ENCODE assay signal across 9 cellular contexts in the genomic region with DNA sequence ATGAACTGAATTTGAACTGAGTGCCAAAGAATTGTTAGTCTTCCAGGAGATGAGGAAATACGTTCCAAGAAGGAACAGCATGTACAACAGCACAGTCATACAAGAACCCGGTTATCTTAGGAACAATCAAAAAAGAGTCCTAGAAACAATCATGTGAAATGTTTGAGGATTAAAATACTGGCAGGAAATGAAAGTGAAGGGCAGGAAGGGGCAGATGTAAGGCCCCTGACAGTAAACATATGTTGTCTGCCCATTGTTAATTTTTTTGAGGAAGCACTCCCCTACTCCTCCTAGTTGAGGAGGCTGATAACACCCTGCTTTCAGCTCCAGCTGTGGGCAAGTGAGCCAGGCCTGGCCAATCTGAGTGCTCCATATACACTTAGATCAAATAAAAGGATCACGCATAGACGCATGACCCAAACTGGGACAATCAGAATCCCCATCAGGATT.
DNase-seq lines count a peak whose midpoint lies in the region; ATAC-seq and TF ChIP-seq lines count a peak whose summit lies in the region.
"Had no signal": no experiment of that assay in that cellular context is flagged by ENCODE, and none has a peak within 500 bp of the region (broad histone marks: within the 10 kb centered on the region; RNA-seq: fewer than 3 reads in every experiment).

No MANE protein-coding gene starts in this region.

- CTCF ChIA-PET in PC-9 (lab: Charles Lee): no interaction called here
- CTCF ChIA-PET in CD4-positive, alpha-beta T cell (lab: Charles Lee): interaction anchor here (1.1 kb wide), 1 partner anchor 16 kb away, joined by 3 read pairs; no protein-coding TSS in a partner anchor

- H3K4me3 Mint-ChIP-seq in CD4-positive, alpha-beta T cell: no peak overlapping the region
- H3K4me3 Mint-ChIP-seq: activated CD4-positive, alpha-beta T cell treated with anti-CD3 and anti-CD28 coated beads, Interleukin-2, amount 10 ng/mL, durations not matched to agents 7 days and 5 days had no signal

- H3K9me3 Mint-ChIP-seq in CD4-positive, alpha-beta T cell: no peaks in the 10 kb centered on the region
- H3K9me3 Mint-ChIP-seq: activated CD4-positive, alpha-beta T cell treated with anti-CD3 and anti-CD28 coated beads, Interleukin-2, amount 10 ng/mL, durations not matched to agents 7 days and 5 days had no signal

- no peak overlapping the region for H2AFZ ChIP-seq in PC-9

- peaks cover 67% of the 10 kb centered on the region for H3K4me1 ChIP-seq in DOHH2 (ENCODE audit: control insufficient read depth, low read length)
- peaks cover 30% of the 10 kb centered on the region for H3K4me1 ChIP-seq in RWPE2 (ENCODE audit: insufficient read depth, poor library complexity, severe bottlenecking)
- no peaks in the 10 kb centered on the region for H3K4me1 ChIP-seq in PC-9 (replicated peaks; ENCODE audit: insufficient read depth)

- H3K27ac ChIP-seq in DOHH2 (ENCODE audit: low read depth, low read length): peak overlapping the region; percentile 99
- peak overlapping the region; percentile 59 for H3K27ac ChIP-seq in RWPE2 (ENCODE audit: poor library complexity, severe bottlenecking)
- no peak overlapping the region for H3K27ac ChIP-seq in PC-9
- no peak overlapping the region for H3K27ac ChIP-seq in CD4-positive, alpha-beta T cell (ENCODE audit: low read depth, low read length)

- H3K27me3 ChIP-seq in DOHH2 (ENCODE audit: control insufficient read depth, low read length) (no peaks in the 10 kb centered on the region), RWPE2 (ENCODE audit: insufficient read depth, poor library complexity, severe bottlenecking) (no peaks in the 10 kb centered on the region), PC-9 (ENCODE audit: insufficient read depth, low read depth) (no peaks in the 10 kb centered on the region)
- H3K27me3 ChIP-seq in CD4-positive, alpha-beta T cell (ENCODE audit: control insufficient read depth, insufficient read depth, low read length): no peaks in the 10 kb centered on the region

- H3K9me2 ChIP-seq in DOHH2 (replicated peaks; ENCODE audit: control insufficient read depth, low read length) (no peaks in the 10 kb centered on the region), PC-9 (ENCODE audit: insufficient read depth) (no peaks in the 10 kb centered on the region)

- no peak for DNase-seq in RWPE2 (ENCODE audit: low spot score)
- peak; percentile 14 for DNase-seq in fibroblast of the aortic adventitia (ENCODE audit: low read depth)
- peak; percentile 72 for DNase-seq in pons (ENCODE audit: low spot score)
- no peak for DNase-seq in dedifferentiated amniotic fluid mesenchymal stem cell (ENCODE audit: extremely low spot score)
- DNase-seq in PC-9: no peak
- DNase-seq in NCI-H1694 (lab: John Stamatoyannopoulos, UW): no peak
- no peak for DNase-seq in CD4-positive, alpha-beta T cell
- DNase-seq: activated CD4-positive, alpha-beta T cell treated with anti-CD3 and anti-CD28 coated beads, Interleukin-2, amount 10 ng/mL, durations not matched to agents 7 days and 5 days had no signal

- H4K20me1 ChIP-seq in DOHH2 (ENCODE audit: control insufficient read depth, insufficient read depth, low read depth, low read length): no peaks in the 10 kb centered on the region
- H4K20me1 ChIP-seq in PC-9 (ENCODE audit: insufficient read depth): no peaks in the 10 kb centered on the region

- peak; percentile 68 for ATAC-seq in RWPE2 (ENCODE audit: low read depth)
- no peak for ATAC-seq in CD4-positive, alpha-beta T cell (ENCODE audit: poor library complexity)

- H3K36me3 ChIP-seq in DOHH2 (ENCODE audit: control insufficient read depth, low read length) (peaks cover 3% of the 10 kb centered on the region; the same call in 1 of the 2 replicates), RWPE2 (ENCODE audit: low read depth) (no peaks in the 10 kb centered on the region), PC-9 (ENCODE audit: low read depth) (no peaks in the 10 kb centered on the region)

- H3K27ac Mint-ChIP-seq in CD4-positive, alpha-beta T cell: no peak overlapping the region
- H3K27ac Mint-ChIP-seq: activated CD4-positive, alpha-beta T cell treated with anti-CD3 and anti-CD28 coated beads, Interleukin-2, amount 10 ng/mL, durations not matched to agents 7 days and 5 days had no signal

- POLR2A ChIA-PET in PC-9 (lab: Charles Lee; ENCODE audit: unreplicated experiment): no interaction called here
- POLR2A ChIA-PET in CD4-positive, alpha-beta T cell (lab: Charles Lee): no interaction called here

- H3K4me3 ChIP-seq in DOHH2 (ENCODE audit: low read length) (peak overlapping the region; percentile 66), RWPE2 (ENCODE audit: severe bottlenecking) (no peak overlapping the region), fibroblast of the aortic adventitia (ENCODE audit: low read depth, low read length) (no peak overlapping the region), PC-9 (no peak overlapping the region)

- BruUV-seq in PC-9 (replicated peaks; lab: Mats Ljungman, UMichigan): no TSS peak

- H3F3A ChIP-seq in DOHH2 (ENCODE audit: control insufficient read depth, insufficient read depth) (peaks cover 27% of the 10 kb centered on the region), PC-9 (ENCODE audit: insufficient read depth, low read depth) (no peaks in the 10 kb centered on the region)

- intact Hi-C loops in PC-9 (cut with micrococcal nuclease; ENCODE audit: unreplicated experiment): no loop called here
- intact Hi-C loops in CD4-positive, alpha-beta T cell (cut with DNase I, micrococcal nuclease): no loop called here

- peaks cover 9% of the 10 kb centered on the region; the same call in 1 of the 2 replicates for H3K9me3 ChIP-seq in DOHH2 (ENCODE audit: control insufficient read depth, insufficient read depth, low read length)
- no peaks in the 10 kb centered on the region for H3K9me3 ChIP-seq in RWPE2 (ENCODE audit: severe bottlenecking)
- no peaks in the 10 kb centered on the region for H3K9me3 ChIP-seq in PC-9 (ENCODE audit: insufficient read depth, low read depth)
- no peaks in the 10 kb centered on the region for H3K9me3 ChIP-seq in CD4-positive, alpha-beta T cell (ENCODE audit: control insufficient read depth, low read length)

- no peaks in the 10 kb centered on the region for H3K4me1 Mint-ChIP-seq in CD4-positive, alpha-beta T cell (ENCODE audit: low read depth)

- no peaks in the 10 kb centered on the region for H3K27me3 Mint-ChIP-seq in CD4-positive, alpha-beta T cell
- H3K27me3 Mint-ChIP-seq: activated CD4-positive, alpha-beta T cell treated with anti-CD3 and anti-CD28 coated beads, Interleukin-2, amount 10 ng/mL, durations not matched to agents 7 days and 5 days had no signal

- H3K36me3 Mint-ChIP-seq in CD4-positive, alpha-beta T cell (ENCODE audit: low read depth): no peaks in the 10 kb centered on the region

- TF ChIP-seq CTCF in DOHH2 (IDR thresholded peaks at IDR 0.05; ENCODE audit: low read depth, low read length, poor library complexity, severe bottlenecking): no peak
- TF ChIP-seq CTCF in RWPE2 (IDR thresholded peaks at IDR 0.05; ENCODE audit: poor library complexity, severe bottlenecking): no peak
- TF ChIP-seq CTCF in fibroblast of the aortic adventitia (IDR thresholded peaks at IDR 0.05; ENCODE audit: insufficient read depth, low read length): no peak
- no peak for TF ChIP-seq CTCF in PC-9 (conservative IDR thresholded peaks at IDR 0.05)
- no peak for TF ChIP-seq CTCF in CD4-positive, alpha-beta T cell (IDR thresholded peaks at IDR 0.05)

- H3K79me2 ChIP-seq in DOHH2 (ENCODE audit: control insufficient read depth, low read length) (no peaks in the 10 kb centered on the region), PC-9 (ENCODE audit: low read depth) (no peaks in the 10 kb centered on the region)

- H3K4me2 ChIP-seq in DOHH2 (ENCODE audit: low read length) (peak overlapping the region; percentile 85), PC-9 (no peak overlapping the region)

Comparison
In these comparisons a context has a peak if more than half of its experiments do, and no peak if none do; other contexts are left out.
1. H3K27ac ChIP-seq: peak in DOHH2 (single experiment) and RWPE2 (single experiment); none in PC-9 (single experiment) and CD4-positive, alpha-beta T cell (single experiment).
2. DNase-seq: peak in fibroblast of the aortic adventitia (single experiment) and pons (single experiment); none in RWPE2 (single experiment), dedifferentiated amniotic fluid mesenchymal stem cell (single experiment), PC-9 (0 of 2), NCI-H1694 (single experiment) and CD4-positive, alpha-beta T cell (0 of 10).